Comparison of ENCODE assay signal across 21 cellular contexts in the genomic region with DNA sequence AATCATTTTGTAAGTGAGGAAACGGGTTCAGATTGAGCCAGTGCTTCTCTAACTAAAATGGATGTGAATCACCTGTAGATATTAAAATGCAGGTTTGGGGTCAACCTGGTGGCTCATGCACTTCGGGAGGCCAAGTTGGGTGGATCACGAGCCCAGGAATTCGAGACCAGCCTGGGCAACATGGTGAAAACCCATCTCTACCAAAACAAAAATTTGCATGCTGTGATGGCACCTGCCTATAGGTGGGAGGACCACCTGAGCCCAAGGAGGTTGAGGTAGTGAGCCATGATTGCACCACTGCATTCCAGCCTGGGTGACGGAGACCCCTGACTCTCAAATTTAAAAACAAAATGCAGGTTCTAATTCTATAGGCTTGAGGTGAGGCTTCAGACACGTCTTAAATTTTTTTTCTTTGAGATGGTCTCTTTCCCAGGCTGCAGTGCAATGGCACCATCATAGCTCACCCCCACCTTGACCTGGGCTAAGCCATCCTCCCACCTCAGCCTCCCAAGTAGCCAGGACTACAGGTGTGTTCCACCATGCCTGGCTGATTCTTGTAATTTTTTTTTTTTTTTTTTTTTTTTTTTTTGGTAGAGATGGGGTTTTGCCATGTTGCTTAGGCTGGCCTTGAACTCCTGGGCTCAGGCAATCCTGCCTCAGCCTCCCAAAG. TPM values are rescaled to one million over a fixed set of nuclear protein-coding genes. Genes with fewer than 3 reads are reported as not detected.
DNase-seq lines count a peak whose midpoint lies in the region; ATAC-seq, FAIRE-seq and TF ChIP-seq lines count a peak whose summit lies in the region.
"Had no signal": no experiment of that assay in that cellular context is flagged by ENCODE, and none has a peak within 500 bp of the region (broad histone marks: within the 10 kb centered on the region; RNA-seq: fewer than 3 reads in every experiment).

No MANE protein-coding gene starts in this region.

- H3K27ac ChIP-seq in HepG2 (ENCODE audit: extremely low read length, insufficient read depth, low read length) (no peak overlapping the region), right lobe of liver (no peak overlapping the region), K562 (ENCODE audit: extremely low read depth, low read depth, low read length) (no peak overlapping the region), tibial artery (no peak overlapping the region)
- H3K27ac ChIP-seq: C4-2B had no signal

- POLR2A ChIA-PET in HepG2 (lab: Yijun Ruan, JAX): interaction anchor here (0.8 to 7.0 kb wide), 2 partner anchors 7 to 16 kb away, joined by 3 to 56 read pairs; no protein-coding TSS in a partner anchor
- POLR2A ChIA-PET in K562 (lab: Yijun Ruan, JAX): interaction anchor here (0.6 to 7.5 kb wide), 19 partner anchors 7 to 499 kb away, joined by 3 to 141 read pairs (median 4); a partner anchor contains a TSS

- no peak for TF ChIP-seq EP300 in HepG2 (IDR thresholded peaks at IDR 0.05; ENCODE audit: low read depth in 2 of 2, low read length in 2 of 2)
- no peak for TF ChIP-seq EP300 in HepG2 (CRISPR knock-in tag; IDR thresholded peaks at IDR 0.05; ENCODE audit: borderline replicate concordance)
- no peak for TF ChIP-seq EP300 in K562 (IDR thresholded peaks at IDR 0.05; ENCODE audit: low read length)

- FAIRE-seq in HepG2 (lab: Jason Lieb, UNC) (no peak), K562 (lab: Jason Lieb, UNC) (no peak)
- FAIRE-seq: H54 had no signal

- BruUV-seq in HepG2 (replicated peaks; lab: Mats Ljungman, UMichigan): no TSS peak
- no TSS peak for BruUV-seq in K562 (replicated peaks; lab: Mats Ljungman, UMichigan)

- H3K9ac ChIP-seq in HepG2 (ENCODE audit: insufficient read depth, low read depth, low read length) (no peak overlapping the region), K562 (ENCODE audit: insufficient read depth in 1 of 2, low read depth in 2 of 2, low read length in 2 of 2) (no peak overlapping the region)

- TF ChIP-seq RAD21 in HepG2 (CRISPR knock-in tag; IDR thresholded peaks at IDR 0.05): no peak
- TF ChIP-seq RAD21 in K562 (CRISPR knock-in tag; conservative IDR thresholded peaks at IDR 0.05 in 1 of 2, IDR thresholded peaks at IDR 0.05 in 1 of 2): no peak

- CTCF ChIA-PET in HepG2 (lab: Yijun Ruan, JAX; ENCODE audit: low intra/inter-chr PET ratio, low total read pairs): no interaction called here
- CTCF ChIA-PET in K562 (lab: Yijun Ruan, JAX; ENCODE audit: low intra/inter-chr PET ratio): no interaction called here

- in situ Hi-C loops in HepG2 (cut with HindIII; ENCODE audit: extremely low pct_ligation_motif_present, low pct_unique_long_range_greater_than_20kb) (no loop called here), K562 (cut with MboI) (no loop called here), HAP-1 (cut with MboI; ENCODE audit: low sequenced_read_pairs) (no loop called here)

- H2AFZ ChIP-seq in HepG2 (ENCODE audit: low read length): no peak overlapping the region
- H2AFZ ChIP-seq in K562 (ENCODE audit: low read depth, low read length): no peak overlapping the region

- H3K4me3 ChIP-seq in HepG2 (replicated peaks in 1 of 3; ENCODE audit: insufficient read depth in 1 of 3, low read depth in 2 of 3, low read length in 3 of 3): no peak overlapping the region
- H3K4me3 ChIP-seq in right lobe of liver: no peak overlapping the region
- H3K4me3 ChIP-seq in K562: no peak overlapping the region
- H3K4me3 ChIP-seq in HAP-1: no peak overlapping the region
- H3K4me3 ChIP-seq in tibial artery: no peak overlapping the region
- H3K4me3 ChIP-seq: SJSA1 had no signal

- ATAC-seq in HepG2 (no peak), right lobe of liver (no peak), K562 (peak; percentile 44)

- no peaks in the 10 kb centered on the region for H3K9me1 ChIP-seq in K562 (ENCODE audit: control insufficient read depth, insufficient read depth, low read length)

- H3K4me1 ChIP-seq in HepG2 (ENCODE audit: insufficient read depth, low read length): peaks cover 22% of the 10 kb centered on the region
- H3K4me1 ChIP-seq in right lobe of liver: peaks cover 0 to 4% (median under 1%) of the 10 kb centered on the region in 4 donors
- H3K4me1 ChIP-seq in K562 (replicated peaks in 1 of 2; ENCODE audit: control insufficient read depth in 2 of 2, insufficient read depth in 2 of 2, low read length in 2 of 2): peaks cover 4 to 7% of the 10 kb centered on the region in 2 experiments; a peak in 3 of 5 replicates
- peaks cover 5% of the 10 kb centered on the region for H3K4me1 ChIP-seq in HAP-1
- H3K4me1 ChIP-seq in tibial artery: peaks cover 0 to 4% (median 2%) of the 10 kb centered on the region in 4 donors

- H3K4me2 ChIP-seq in HepG2 (ENCODE audit: low read depth, low read length) (no peak overlapping the region), K562 (ENCODE audit: insufficient read depth, low read length) (no peak overlapping the region)

- H3K36me3 ChIP-seq in HepG2 (replicated peaks in 1 of 2; ENCODE audit: control insufficient read depth in 1 of 2, insufficient read depth in 2 of 2, low read length in 2 of 2) (peaks cover 15 to 39% of the 10 kb centered on the region in 2 experiments), right lobe of liver (peaks cover 0 to 40% (median 30%) of the 10 kb centered on the region in 4 donors), K562 (ENCODE audit: control insufficient read depth, insufficient read depth, low read length) (peaks cover 48% of the 10 kb centered on the region), HAP-1 (replicated peaks) (peaks cover 48% of the 10 kb centered on the region), tibial artery (peaks cover 46 to 48% (median 47%) of the 10 kb centered on the region in 3 donors)

- no peak for TF ChIP-seq CTCF in HepG2 (CRISPR knock-in tag; IDR thresholded peaks at IDR 0.05)
- no peak for TF ChIP-seq CTCF in right lobe of liver (IDR thresholded peaks at IDR 0.05)
- no peak for TF ChIP-seq CTCF in K562 (IDR thresholded peaks at IDR 0.05 in 2 of 3, conservative IDR thresholded peaks at IDR 0.05 in 1 of 3; ENCODE audit: insufficient read depth in 2 of 3, low read depth in 1 of 3, low read length in 3 of 3)
- no peak for TF ChIP-seq CTCF in tibial artery (IDR thresholded peaks at IDR 0.05)

- no peak for DNase-seq in HepG2 (ENCODE audit: low spot score)
- DNase-seq in right lobe of liver: no peak
- peak; percentile 31 for DNase-seq in HT-29 (ENCODE audit: low spot score)
- no peak for DNase-seq in K562 (ENCODE audit: extremely low read depth in 1 of 4, low spot score in 3 of 4)
- no peak for DNase-seq in AG08395 (ENCODE audit: low spot score)
- no peak for DNase-seq in NCI-H1930 (lab: John Stamatoyannopoulos, UW)
- DNase-seq in HAP-1 (ENCODE audit: low spot score in 2 of 2): no peak
- DNase-seq in tibial artery: no peak
- DNase-seq: DMS 273 treated with DMSO at 0.1 percent for 48 hours, EL, KBM-7, MV-4-11, NCI-H2029, NCI-H2171, NCI-H446, NCI-H69 had no signal

- 98% methylated on average over 5 of the region's 6 CpGs for WGBS in HepG2 (ENCODE audit: low lambda C conversion rate)
- WGBS in right lobe of liver (ENCODE audit: insufficient coverage, low coverage, low lambda C conversion rate, missing lambda C conversion rate): 92% methylated on average over 2 of the region's 6 CpGs
- WGBS in K562 (ENCODE audit: insufficient coverage, low coverage, missing lambda C conversion rate): 72% methylated on average over 6 of the region's 6 CpGs

- peaks cover 38% of the 10 kb centered on the region for H4K20me1 ChIP-seq in HepG2 (ENCODE audit: insufficient read depth, low read length)
- peaks cover 47% of the 10 kb centered on the region for H4K20me1 ChIP-seq in K562 (replicated peaks; ENCODE audit: control insufficient read depth, insufficient read depth, low read length)

- H3K79me2 ChIP-seq in HepG2 (ENCODE audit: insufficient read depth, low read length): peaks cover 3% of the 10 kb centered on the region
- peaks cover 19% of the 10 kb centered on the region for H3K79me2 ChIP-seq in K562 (ENCODE audit: control insufficient read depth, insufficient read depth, low read length)

- H3K9me3 ChIP-seq in HepG2 (ENCODE audit: low read length) (no peaks in the 10 kb centered on the region), right lobe of liver (no peaks in the 10 kb centered on the region), K562 (replicated peaks; ENCODE audit: control insufficient read depth, insufficient read depth, low read depth, low read length) (no peaks in the 10 kb centered on the region), HAP-1 (no peaks in the 10 kb centered on the region), tibial artery (no peaks in the 10 kb centered on the region)

- peak; percentile 0 to 19; a peak in 3 of 4 replicates for TF ChIP-seq POLR2A in HepG2 (IDR thresholded peaks at IDR 0.05; ENCODE audit: insufficient read depth in 1 of 2, low read depth in 2 of 2, low read length in 2 of 2)
- no peak for TF ChIP-seq POLR2A in right lobe of liver (IDR thresholded peaks at IDR 0.05)
- TF ChIP-seq POLR2A in K562 (conservative IDR thresholded peaks at IDR 0.05): peak; percentile 79

- H3K27me3 ChIP-seq in HepG2 (ENCODE audit: control insufficient read depth in 1 of 2, insufficient read depth in 2 of 2, low read length in 2 of 2) (peaks cover 2% of the 10 kb centered on the region in 2 experiments; a peak in 1 of 5 replicates), right lobe of liver (no peaks in the 10 kb centered on the region), K562 (ENCODE audit: control insufficient read depth in 2 of 2, insufficient read depth in 2 of 2, low read length in 2 of 2) (no peaks in the 10 kb centered on the region), HAP-1 (ENCODE audit: low read depth) (no peaks in the 10 kb centered on the region), tibial artery (no peaks in the 10 kb centered on the region)

- intact Hi-C loops in HepG2 (cut with micrococcal nuclease; ENCODE audit: unreplicated experiment): no loop called here
- intact Hi-C loops in right lobe of liver (cut with DNase I): no loop called here
- intact Hi-C loops in K562 (cut with micrococcal nuclease): no loop called here
- intact Hi-C loops in tibial artery (cut with DNase I; ENCODE audit: low total_unique reads): no loop called here

RNA-seq across cellular contexts. Expression of a gene that starts 9.0 kb away (rescaled TPM):
- total RNA-seq in HepG2 (2016; rRNA removed; fragmentation: Illumina TruSeq; extraction: Trizol): 693 and 807 TPM in 2 replicates
- total RNA-seq in HepG2 (2016; cell fraction: cytosol; rRNA removed; fragmentation: Illumina TruSeq; extraction: Trizol; ENCODE audit: low read depth): 65.5 and 78.7 TPM in 2 replicates
- total RNA-seq in HepG2 (2016; cell fraction: insoluble cytoplasmic fraction; rRNA removed; fragmentation: Illumina TruSeq; extraction: Trizol): 710 and 734 TPM in 2 replicates
- total RNA-seq in HepG2 (2016; cell fraction: membrane; rRNA removed; fragmentation: Illumina TruSeq; extraction: Trizol): 176 and 201 TPM in 2 replicates
- total RNA-seq in HepG2 (2016; cell fraction: nucleus; rRNA removed; fragmentation: Illumina TruSeq; extraction: Trizol): 210 and 226 TPM in 2 replicates
- 924 and 1,075 TPM in 2 replicates for polyA plus RNA-seq in HepG2 (2011; rRNA removed)
- 1,098 and 1,321 TPM in 2 replicates for polyA plus RNA-seq in HepG2 (2011; cell fraction: cytosol; rRNA removed)
- 307 and 395 TPM in 2 replicates for polyA plus RNA-seq in HepG2 (2011; cell fraction: nucleus; rRNA removed)
- 285 and 347 TPM in 2 replicates for polyA plus RNA-seq in HepG2 (2012)
- 102 and 118 TPM in 2 replicates for polyA plus RNA-seq in HepG2 (2016; cell fraction: cytosol; fragmentation: Illumina TruSeq; extraction: Trizol; ENCODE audit: low read depth)
- polyA plus RNA-seq in HepG2 (2016; cell fraction: insoluble cytoplasmic fraction; fragmentation: Illumina TruSeq; extraction: Trizol; ENCODE audit: low read depth): 1,000 and 1,082 TPM in 2 replicates
- polyA plus RNA-seq in HepG2 (2016; cell fraction: membrane; fragmentation: Illumina TruSeq; extraction: Trizol; ENCODE audit: low read depth): 180 and 223 TPM in 2 replicates
- 338 and 346 TPM in 2 replicates for polyA plus RNA-seq in HepG2 (2016; cell fraction: nucleus; fragmentation: Illumina TruSeq; extraction: Trizol; ENCODE audit: insufficient read depth, low read depth)
- polyA minus RNA-seq in HepG2 (2011; rRNA and poly(A)+ RNA removed; ENCODE audit: low replicate concordance): 2,204 and 5,291 TPM in 2 replicates
- polyA minus RNA-seq in HepG2 (2011; cell fraction: cytosol; rRNA and poly(A)+ RNA removed): 286 and 294 TPM in 2 replicates
- polyA minus RNA-seq in HepG2 (2011; cell fraction: nucleus; rRNA and poly(A)+ RNA removed): 113 and 150 TPM in 2 replicates
- total RNA-seq in right lobe of liver: 100 to 1,000 TPM in 2 of 6 experiments, 10 to 100 TPM in 4; 40.6 to 224 (median 68.7) TPM
- 978 and 1,044 TPM in 2 replicates for total RNA-seq in HT-29 (2014; rRNA removed; shearing (Covaris generic))
- 176 and 423 TPM in 2 replicates for total RNA-seq in K562 (2011; cell fraction: chromatin; rRNA removed; ENCODE audit: low replicate concordance)
- total RNA-seq in K562 (2011; cell fraction: nucleolus; rRNA removed): 383 and 414 TPM in 2 replicates
- total RNA-seq in K562 (2011; cell fraction: nucleoplasm; rRNA removed): 358 and 385 TPM in 2 replicates
- total RNA-seq in K562 (2014; rRNA removed): 755 and 1,088 TPM in 2 replicates
- 779 and 914 TPM in 2 replicates for total RNA-seq in K562 (2014; rRNA removed; fragmentation: Illumina TruSeq; extraction: Trizol)
- 912 and 926 TPM in 2 replicates for total RNA-seq in K562 (2015; rRNA removed; fragmentation: Illumina TruSeq; extraction: Trizol)
- total RNA-seq in K562 (2021): 839 and 845 TPM in 2 replicates
- 2,698 and 3,950 TPM in 2 replicates for polyA plus RNA-seq in K562 (2011; rRNA removed)
- polyA plus RNA-seq in K562 (2011; cell fraction: cytosol; rRNA removed): 6,167 and 6,224 TPM in 2 replicates
- polyA plus RNA-seq in K562 (2011; cell fraction: nucleus; rRNA removed): 965 and 1,239 TPM in 2 replicates
- 1,132 and 1,153 TPM in 2 replicates for polyA plus RNA-seq in K562 (2012)
- polyA plus RNA-seq in K562 (2014; fragmentation: Illumina TruSeq; extraction: Trizol): 2,770 and 3,012 TPM in 2 replicates
- 1,000 to 10,000 TPM in 1 of 2 experiments, 100 to 1,000 TPM in 1; 776 to 1,185 TPM for polyA plus RNA-seq in K562 (2014; fragmentation: Nextera tagmentation; extraction: Ambion mirVana)
- 1,517 and 1,660 TPM in 2 replicates for polyA plus RNA-seq in K562 (2014; rRNA removed)
- polyA minus RNA-seq in K562 (2011; rRNA and poly(A)+ RNA removed): 2,193 and 2,971 TPM in 2 replicates
- 751 and 929 TPM in 2 replicates for polyA minus RNA-seq in K562 (2011; cell fraction: cytosol; rRNA and poly(A)+ RNA removed)
- 192 and 360 TPM in 2 replicates for polyA minus RNA-seq in K562 (2011; cell fraction: nucleus; rRNA and poly(A)+ RNA removed)

RNA-seq across cellular contexts. Expression of a gene that starts 21.1 kb away (rescaled TPM):
- not detected in 2 replicates for total RNA-seq in HepG2 (2016; rRNA removed; fragmentation: Illumina TruSeq; extraction: Trizol)
- not detected in 2 replicates for total RNA-seq in HepG2 (2016; cell fraction: cytosol; rRNA removed; fragmentation: Illumina TruSeq; extraction: Trizol; ENCODE audit: low read depth)
- not detected in 2 replicates for total RNA-seq in HepG2 (2016; cell fraction: insoluble cytoplasmic fraction; rRNA removed; fragmentation: Illumina TruSeq; extraction: Trizol)
- not detected in 2 replicates for total RNA-seq in HepG2 (2016; cell fraction: membrane; rRNA removed; fragmentation: Illumina TruSeq; extraction: Trizol)
- total RNA-seq in HepG2 (2016; cell fraction: nucleus; rRNA removed; fragmentation: Illumina TruSeq; extraction: Trizol): not detected in 2 replicates
- polyA plus RNA-seq in HepG2 (2011; rRNA removed): 0.12 and 0.51 TPM in 2 replicates
- polyA plus RNA-seq in HepG2 (2011; cell fraction: cytosol; rRNA removed): 0.44 and 0.54 TPM in 2 replicates
- 0.16 and 0.35 TPM in 2 replicates for polyA plus RNA-seq in HepG2 (2011; cell fraction: nucleus; rRNA removed)
- 0.36 TPM in 1 of 2 replicates, not detected in the other for polyA plus RNA-seq in HepG2 (2012)
- not detected in 2 replicates for polyA plus RNA-seq in HepG2 (2016; cell fraction: cytosol; fragmentation: Illumina TruSeq; extraction: Trizol; ENCODE audit: low read depth)
- polyA plus RNA-seq in HepG2 (2016; cell fraction: insoluble cytoplasmic fraction; fragmentation: Illumina TruSeq; extraction: Trizol; ENCODE audit: low read depth): not detected in 2 replicates
- polyA plus RNA-seq in HepG2 (2016; cell fraction: membrane; fragmentation: Illumina TruSeq; extraction: Trizol; ENCODE audit: low read depth): 0.17 TPM in 1 of 2 replicates, not detected in the other
- not detected in 2 replicates for polyA plus RNA-seq in HepG2 (2016; cell fraction: nucleus; fragmentation: Illumina TruSeq; extraction: Trizol; ENCODE audit: insufficient read depth, low read depth)
- polyA minus RNA-seq in HepG2 (2011; rRNA and poly(A)+ RNA removed; ENCODE audit: low replicate concordance): 0.08 and 0.51 TPM in 2 replicates
- not detected in 2 replicates for polyA minus RNA-seq in HepG2 (2011; cell fraction: cytosol; rRNA and poly(A)+ RNA removed)
- not detected in 2 replicates for polyA minus RNA-seq in HepG2 (2011; cell fraction: nucleus; rRNA and poly(A)+ RNA removed)
- total RNA-seq in right lobe of liver: not detected
- not detected in 2 replicates for total RNA-seq in HT-29 (2014; rRNA removed; shearing (Covaris generic))
- not detected in 2 replicates for total RNA-seq in K562 (2011; cell fraction: chromatin; rRNA removed; ENCODE audit: low replicate concordance)
- total RNA-seq in K562 (2011; cell fraction: nucleolus; rRNA removed): 0.13 and 0.67 TPM in 2 replicates
- 0.81 TPM in 1 of 2 replicates, not detected in the other for total RNA-seq in K562 (2011; cell fraction: nucleoplasm; rRNA removed)
- total RNA-seq in K562 (2014; rRNA removed): 0.27 and 1.3 TPM in 2 replicates
- 0.36 and 0.51 TPM in 2 replicates for total RNA-seq in K562 (2014; rRNA removed; fragmentation: Illumina TruSeq; extraction: Trizol)
- total RNA-seq in K562 (2015; rRNA removed; fragmentation: Illumina TruSeq; extraction: Trizol): 0.41 TPM in 1 of 2 replicates, not detected in the other
- 0.81 and 1.6 TPM in 2 replicates for total RNA-seq in K562 (2021)
- polyA plus RNA-seq in K562 (2011; rRNA removed): 0.71 and 1.4 TPM in 2 replicates
- polyA plus RNA-seq in K562 (2011; cell fraction: cytosol; rRNA removed): 1.2 and 2.7 TPM in 2 replicates
- polyA plus RNA-seq in K562 (2011; cell fraction: nucleus; rRNA removed): 0.65 and 1.4 TPM in 2 replicates
- polyA plus RNA-seq in K562 (2012): 1.1 and 4.3 TPM in 2 replicates
- polyA plus RNA-seq in K562 (2014; fragmentation: Illumina TruSeq; extraction: Trizol): 0.97 and 1.3 TPM in 2 replicates
- 1 to 10 TPM; 1.8 to 1.9 TPM for polyA plus RNA-seq in K562 (2014; fragmentation: Nextera tagmentation; extraction: Ambion mirVana)
- polyA plus RNA-seq in K562 (2014; rRNA removed): 1.3 TPM in 2 replicates
- polyA minus RNA-seq in K562 (2011; rRNA and poly(A)+ RNA removed): 0.84 TPM in 1 of 2 replicates, not detected in the other
- not detected in 2 replicates for polyA minus RNA-seq in K562 (2011; cell fraction: cytosol; rRNA and poly(A)+ RNA removed)
- polyA minus RNA-seq in K562 (2011; cell fraction: nucleus; rRNA and poly(A)+ RNA removed): not detected in 2 replicates
- total RNA-seq: A673, OCI-LY7, SJSA1 had no signal

RNA-seq across cellular contexts. Expression of a gene that starts 49.2 kb away (rescaled TPM):
- total RNA-seq in HepG2 (2016; rRNA removed; fragmentation: Illumina TruSeq; extraction: Trizol) (27.0 and 30.9 TPM in 2 replicates), right lobe of liver (1 to 10 TPM in 2 of 6 experiments, under 1 TPM in 4; 0.24 to 2.6 (median 0.93) TPM), K562 (2014; rRNA removed) (60.4 and 60.8 TPM in 2 replicates), K562 (2014; rRNA removed; fragmentation: Illumina TruSeq; extraction: Trizol) (39.0 and 56.5 TPM in 2 replicates), K562 (2015; rRNA removed; fragmentation: Illumina TruSeq; extraction: Trizol) (59.2 and 59.8 TPM in 2 replicates), K562 (2021) (72.9 and 83.0 TPM in 2 replicates)
- total RNA-seq in HepG2 (2016; cell fraction: cytosol; rRNA removed; fragmentation: Illumina TruSeq; extraction: Trizol; ENCODE audit: low read depth): 39.0 and 40.8 TPM in 2 replicates
- total RNA-seq in HepG2 (2016; cell fraction: insoluble cytoplasmic fraction; rRNA removed; fragmentation: Illumina TruSeq; extraction: Trizol): 23.8 and 32.4 TPM in 2 replicates
- total RNA-seq in HepG2 (2016; cell fraction: membrane; rRNA removed; fragmentation: Illumina TruSeq; extraction: Trizol): 29.7 and 31.6 TPM in 2 replicates
- 29.6 and 32.8 TPM in 2 replicates for total RNA-seq in HepG2 (2016; cell fraction: nucleus; rRNA removed; fragmentation: Illumina TruSeq; extraction: Trizol)
- polyA plus RNA-seq in HepG2 (2011; rRNA removed) (14.8 and 22.5 TPM in 2 replicates), K562 (2011; rRNA removed) (46.4 and 61.0 TPM in 2 replicates), K562 (2014; fragmentation: Illumina TruSeq; extraction: Trizol) (171 and 183 TPM in 2 replicates), K562 (2014; fragmentation: Nextera tagmentation; extraction: Ambion mirVana) (10 to 100 TPM; 52.1 to 53.7 TPM), K562 (2014; rRNA removed) (101 and 112 TPM in 2 replicates)
- 5.9 and 12.4 TPM in 2 replicates for polyA plus RNA-seq in HepG2 (2011; cell fraction: cytosol; rRNA removed)
- polyA plus RNA-seq in HepG2 (2011; cell fraction: nucleus; rRNA removed): 41.8 and 61.6 TPM in 2 replicates
- 10.3 and 16.7 TPM in 2 replicates for polyA plus RNA-seq in HepG2 (2012)
- polyA plus RNA-seq in HepG2 (2016; cell fraction: cytosol; fragmentation: Illumina TruSeq; extraction: Trizol; ENCODE audit: low read depth): 31.5 and 36.5 TPM in 2 replicates
- polyA plus RNA-seq in HepG2 (2016; cell fraction: insoluble cytoplasmic fraction; fragmentation: Illumina TruSeq; extraction: Trizol; ENCODE audit: low read depth): 34.0 and 36.9 TPM in 2 replicates
- polyA plus RNA-seq in HepG2 (2016; cell fraction: membrane; fragmentation: Illumina TruSeq; extraction: Trizol; ENCODE audit: low read depth): 22.9 and 31.7 TPM in 2 replicates
- 91.9 and 95.0 TPM in 2 replicates for polyA plus RNA-seq in HepG2 (2016; cell fraction: nucleus; fragmentation: Illumina TruSeq; extraction: Trizol; ENCODE audit: insufficient read depth, low read depth)
- polyA minus RNA-seq in HepG2 (2011; rRNA and poly(A)+ RNA removed; ENCODE audit: low replicate concordance): 20.0 and 123 TPM in 2 replicates
- polyA minus RNA-seq in HepG2 (2011; cell fraction: cytosol; rRNA and poly(A)+ RNA removed): 6.9 and 7.2 TPM in 2 replicates
- polyA minus RNA-seq in HepG2 (2011; cell fraction: nucleus; rRNA and poly(A)+ RNA removed): 28.0 and 47.6 TPM in 2 replicates
- 65.3 and 71.4 TPM in 2 replicates for total RNA-seq in HT-29 (2014; rRNA removed; shearing (Covaris generic))
- 116 and 289 TPM in 2 replicates for total RNA-seq in K562 (2011; cell fraction: chromatin; rRNA removed; ENCODE audit: low replicate concordance)
- 173 and 178 TPM in 2 replicates for total RNA-seq in K562 (2011; cell fraction: nucleolus; rRNA removed)
- total RNA-seq in K562 (2011; cell fraction: nucleoplasm; rRNA removed): 141 and 151 TPM in 2 replicates
- polyA plus RNA-seq in K562 (2011; cell fraction: cytosol; rRNA removed): 34.7 and 45.0 TPM in 2 replicates
- 167 and 238 TPM in 2 replicates for polyA plus RNA-seq in K562 (2011; cell fraction: nucleus; rRNA removed)
- polyA plus RNA-seq in K562 (2012): 67.5 and 72.2 TPM in 2 replicates
- 26.0 and 27.1 TPM in 2 replicates for polyA minus RNA-seq in K562 (2011; rRNA and poly(A)+ RNA removed)
- polyA minus RNA-seq in K562 (2011; cell fraction: cytosol; rRNA and poly(A)+ RNA removed): 28.1 and 36.8 TPM in 2 replicates
- 70.8 and 123 TPM in 2 replicates for polyA minus RNA-seq in K562 (2011; cell fraction: nucleus; rRNA and poly(A)+ RNA removed)

Comparison
In these comparisons a context has a peak if more than half of its experiments do, and no peak if none do; other contexts are left out.
1. RNA of a gene that starts 49.2 kb away (total RNA-seq): 65.3 to 71.4 TPM in HT-29, 39.0 to 289 TPM in K562 and 23.8 to 40.8 TPM in HepG2; 0.24 to 2.6 TPM in right lobe of liver; every median in the first group is over 4 times any median in the second.